23 cellular contexts compared by ENCODE assay signal in the genomic region with DNA sequence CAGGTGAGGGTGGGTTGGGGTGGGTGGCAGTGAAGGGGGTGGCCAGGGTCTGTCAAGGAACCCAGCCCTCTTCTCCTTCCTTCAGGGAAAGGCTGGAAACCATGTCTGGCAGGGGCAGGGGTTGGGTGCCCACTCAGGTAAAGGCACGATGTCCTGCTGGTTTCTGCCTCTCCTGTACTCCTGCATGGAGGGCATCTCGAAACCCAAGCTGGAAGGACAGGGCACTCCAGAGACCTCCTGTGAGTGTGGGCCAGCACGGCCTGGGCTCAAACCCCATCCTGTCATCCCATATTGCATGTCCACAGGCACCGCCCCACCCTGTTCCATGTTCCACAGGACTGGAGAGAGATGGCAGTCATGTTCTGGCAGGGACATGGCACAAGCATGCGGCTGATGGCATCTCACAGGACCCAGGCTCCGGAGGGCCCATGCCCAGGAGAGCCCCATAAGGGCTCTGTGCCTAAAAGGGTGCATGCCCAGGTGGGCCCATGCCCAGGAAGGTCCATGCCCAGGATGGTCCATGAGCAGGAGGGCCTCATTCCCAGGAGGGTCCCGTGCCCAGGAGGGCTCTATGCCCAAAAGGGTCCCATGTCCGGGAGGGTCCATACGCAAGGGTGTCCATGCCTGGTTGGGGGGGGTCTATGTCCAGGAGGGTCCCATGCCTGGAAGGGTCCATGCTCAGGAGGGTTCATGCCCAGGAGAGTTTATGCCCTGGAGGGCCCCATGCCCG. TPM values are rescaled to one million over a fixed set of nuclear protein-coding genes. Genes with fewer than 3 reads are reported as not detected.
"Had no signal": no experiment of that assay in that cellular context is flagged by ENCODE, and none has a peak within 500 bp of the region (broad histone marks: within the 10 kb centered on the region; RNA-seq: fewer than 3 reads in every experiment).

No MANE protein-coding gene starts in this region.

- H3K9me3 ChIP-seq: transverse colon had no signal

- DNase-seq: activated CD4-positive, alpha-beta T cell treated with anti-CD3 and anti-CD28 coated beads for 36 hours; activated CD8-positive, alpha-beta memory T cell treated with anti-CD3 and anti-CD28 coated beads, Interleukin-2, amount 50 U/mL, for 4 hours; activated CD8-positive, alpha-beta T cell treated with anti-CD3 and anti-CD28 coated beads, Interleukin-2, amount 10 ng/mL, durations not matched to agents 7 days and 5 days; activated gamma-delta T cell treated with Interleukin-2 at 50 U/mL for 16 hours; activated naive CD8-positive, alpha-beta T cell treated with anti-CD3 and anti-CD28 coated beads, Interleukin-2, amount 10 ng/mL, durations not matched to agents 7 days and 5 days; effector memory CD4-positive, alpha-beta T cell; immature natural killer cell; midbrain; small intestine; stimulated activated CD4-positive, alpha-beta T cell treated with anti-CD3 and anti-CD28 coated beads, Interleukin-4, amount 100 ng/mL, for 4 hours; stimulated activated naive CD4-positive, alpha-beta T cell treated with Interleukin-2 at 50 U/mL for 16 hours; substantia nigra; T-helper 1 cell; T1000 had no signal

- H3K4me1 ChIP-seq: neural progenitor cell, transverse colon had no signal

- ATAC-seq: activated CD4-positive, alpha-beta T cell treated with anti-CD3 and anti-CD28 coated beads for 36 hours; activated CD8-positive, alpha-beta T cell treated with anti-CD3 and anti-CD28 coated beads, Interleukin-2, amount 10 ng/mL, durations not matched to agents 7 days and 5 days had no signal

- H3K27me3 ChIP-seq: neural progenitor cell, transverse colon had no signal

- H3K36me3 ChIP-seq: neural progenitor cell had no signal

- H3K4me3 ChIP-seq: lung, neural progenitor cell, transverse colon had no signal

- H3K27ac ChIP-seq: epithelial cell of prostate, neural progenitor cell, transverse colon had no signal

RNA-seq across cellular contexts. Expression of a gene that starts 6.4 kb away (rescaled TPM):
- total RNA-seq: SK-MEL-5 had no signal
- polyA plus RNA-seq: fibroblast of lung had no signal

RNA-seq across cellular contexts. Expression of a gene that starts 51.0 kb away (rescaled TPM):
- total RNA-seq: activated CD4-positive, alpha-beta T cell treated with anti-CD3 and anti-CD28 coated beads for 36 hours; activated CD8-positive, alpha-beta T cell treated with anti-CD3 and anti-CD28 coated beads, Interleukin-2, amount 10 ng/mL, durations not matched to agents 7 days and 5 days; activated naive CD8-positive, alpha-beta T cell treated with anti-CD3 and anti-CD28 coated beads, Interleukin-2, amount 10 ng/mL, durations not matched to agents 7 days and 5 days; fibroblast of lung; frontal cortex; myocyte; right cardiac atrium; SK-MEL-5 had no signal
- polyA plus RNA-seq: fibroblast of lung, immature natural killer cell, lung, right cardiac atrium had no signal

RNA-seq across cellular contexts. Expression of a gene that starts 59.9 kb away (rescaled TPM):
- total RNA-seq: activated CD4-positive, alpha-beta T cell treated with anti-CD3 and anti-CD28 coated beads for 36 hours; activated CD8-positive, alpha-beta T cell treated with anti-CD3 and anti-CD28 coated beads, Interleukin-2, amount 10 ng/mL, durations not matched to agents 7 days and 5 days; activated naive CD8-positive, alpha-beta T cell treated with anti-CD3 and anti-CD28 coated beads, Interleukin-2, amount 10 ng/mL, durations not matched to agents 7 days and 5 days; fibroblast of lung; frontal cortex; lung; myocyte; right cardiac atrium; SK-MEL-5; transverse colon had no signal
- polyA plus RNA-seq: fibroblast of lung, immature natural killer cell, lung, right cardiac atrium had no signal
